ENCODE assay signal across 8 cellular contexts in genomic region chr2:122136071-122136470, GRCh38.
DNase-seq lines count a peak whose midpoint lies in the region; ATAC-seq and TF ChIP-seq lines count a peak whose summit lies in the region.

No MANE protein-coding gene starts in this region.

- TF ChIP-seq RAD21 in liver (IDR thresholded peaks at IDR 0.05): peak in 1 of 2 donors; percentile 47

- H3K36me3 ChIP-seq in RWPE2 (ENCODE audit: low read depth): no peaks in the 10 kb centered on the region
- no peaks in the 10 kb centered on the region for H3K36me3 ChIP-seq in liver (ENCODE audit: control insufficient read depth in 4 of 4, insufficient read depth in 3 of 4, low read depth in 1 of 4, low read length in 3 of 4)

- TF ChIP-seq CTCF in RWPE2 (IDR thresholded peaks at IDR 0.05; ENCODE audit: poor library complexity, severe bottlenecking): peak; percentile 24
- TF ChIP-seq CTCF in liver (IDR thresholded peaks at IDR 0.05; ENCODE audit: low read depth, low read length, missing input control): peak; percentile 30

- no peak overlapping the region for H3K27ac Mint-ChIP-seq in T-helper 2 cell treated with Interferon-gamma antibody and Interleukin-4, amounts not matched to agents 5 μg/mL and 100 μg/mL, for 36 hours

- ATAC-seq in HG02763 (IDR thresholded peaks at IDR 0.05; ENCODE audit: unreplicated experiment) (peak; percentile 83), RWPE2 (ENCODE audit: low read depth) (peak; percentile 50; the same call in 1 of the 3 replicates)

- H3K9me3 ChIP-seq in RWPE2 (ENCODE audit: severe bottlenecking) (no peaks in the 10 kb centered on the region), liver (ENCODE audit: control insufficient read depth in 4 of 4, low read length in 3 of 4) (peaks cover 0 to 4% (median 0%) of the 10 kb centered on the region in 4 donors)

- H3K27ac ChIP-seq in RWPE2 (ENCODE audit: poor library complexity, severe bottlenecking) (no peak overlapping the region), liver (ENCODE audit: low read depth in 1 of 2, low read length in 2 of 2) (no peak overlapping the region)

- DNase-seq in NCI-H2171 treated with DMSO at 0.1 percent for 48 hours (lab: John Stamatoyannopoulos, UW): peak; percentile 15
- no peak for DNase-seq in NCI-H2171 (lab: John Stamatoyannopoulos, UW)
- no peak for DNase-seq in RWPE2 (ENCODE audit: low spot score)
- no peak for DNase-seq in T-helper 2 cell treated with Interferon-gamma antibody and Interleukin-4, amounts not matched to agents 5 μg/mL and 100 μg/mL, for 36 hours (ENCODE audit: low spot score)
- DNase-seq in posterior cingulate gyrus: no peak
- no peak for DNase-seq in DMS153 treated with DMSO at 0.1 percent for 48 hours (lab: John Stamatoyannopoulos, UW; ENCODE audit: unreplicated experiment)

- H3K27me3 Mint-ChIP-seq in T-helper 2 cell treated with Interferon-gamma antibody and Interleukin-4, amounts not matched to agents 5 μg/mL and 100 μg/mL, for 36 hours (ENCODE audit: low read depth): no peaks in the 10 kb centered on the region

- H3K4me3 Mint-ChIP-seq in T-helper 2 cell treated with Interferon-gamma antibody and Interleukin-4, amounts not matched to agents 5 μg/mL and 100 μg/mL, for 36 hours: no peak overlapping the region

- intact Hi-C loops in posterior cingulate gyrus (cut with DNase I): no loop called here

- H3K9me3 Mint-ChIP-seq in T-helper 2 cell treated with Interferon-gamma antibody and Interleukin-4, amounts not matched to agents 5 μg/mL and 100 μg/mL, for 36 hours: no peaks in the 10 kb centered on the region

- no peak overlapping the region for H3K9ac ChIP-seq in liver (ENCODE audit: low read depth in 1 of 2, low read length in 2 of 2)

- H3K27me3 ChIP-seq in RWPE2 (ENCODE audit: insufficient read depth, poor library complexity, severe bottlenecking) (no peaks in the 10 kb centered on the region), liver (ENCODE audit: control insufficient read depth in 4 of 4, insufficient read depth in 4 of 4, low read length in 3 of 4) (no peaks in the 10 kb centered on the region)

- WGBS in liver: 23% methylated on average over 2 of the region's 2 CpGs

- H3K36me3 Mint-ChIP-seq in T-helper 2 cell treated with Interferon-gamma antibody and Interleukin-4, amounts not matched to agents 5 μg/mL and 100 μg/mL, for 36 hours (ENCODE audit: low read depth): no peaks in the 10 kb centered on the region

- H3K4me3 ChIP-seq in RWPE2 (ENCODE audit: severe bottlenecking) (no peak overlapping the region), liver (ENCODE audit: low read depth in 1 of 3, low read length in 3 of 3) (no peak overlapping the region)

- H3K4me1 Mint-ChIP-seq in T-helper 2 cell treated with Interferon-gamma antibody and Interleukin-4, amounts not matched to agents 5 μg/mL and 100 μg/mL, for 36 hours (ENCODE audit: low read depth): no peaks in the 10 kb centered on the region

- H3K4me1 ChIP-seq in RWPE2 (ENCODE audit: insufficient read depth, poor library complexity, severe bottlenecking) (no peaks in the 10 kb centered on the region), liver (ENCODE audit: control insufficient read depth in 4 of 4, insufficient read depth in 4 of 4, low read length in 3 of 4) (no peaks in the 10 kb centered on the region)

TF ChIP-seq in liver, 16 proteins besides CTCF, POLR2A, EP300 and RAD21:
- TF ChIP-seq JUND (IDR thresholded peaks at IDR 0.05): no peak
- no peak for TF ChIP-seq HNF4A (conservative IDR thresholded peaks at IDR 0.05)
- no peak for TF ChIP-seq YY1 (IDR thresholded peaks at IDR 0.05)
- TF ChIP-seq TAF1 (conservative IDR thresholded peaks at IDR 0.05): no peak
- TF ChIP-seq FOXA2 (IDR thresholded peaks at IDR 0.05): no peak
- TF ChIP-seq MAX (IDR thresholded peaks at IDR 0.05): no peak
- no peak for TF ChIP-seq SP1 (IDR thresholded peaks at IDR 0.05)
- no peak for TF ChIP-seq ATF3 (IDR thresholded peaks at IDR 0.05)
- TF ChIP-seq NR2F2 (IDR thresholded peaks at IDR 0.05): no peak
- TF ChIP-seq REST (IDR thresholded peaks at IDR 0.05): no peak
- TF ChIP-seq ZBTB33 (IDR thresholded peaks at IDR 0.05): no peak
- TF ChIP-seq EGR1 (IDR thresholded peaks at IDR 0.05; ENCODE audit: low read depth in 2 of 2): no peak
- TF ChIP-seq FOXA1 (IDR thresholded peaks at IDR 0.05): no peak
